1 cellular context compared by ENCODE assay signal in the genomic region with DNA sequence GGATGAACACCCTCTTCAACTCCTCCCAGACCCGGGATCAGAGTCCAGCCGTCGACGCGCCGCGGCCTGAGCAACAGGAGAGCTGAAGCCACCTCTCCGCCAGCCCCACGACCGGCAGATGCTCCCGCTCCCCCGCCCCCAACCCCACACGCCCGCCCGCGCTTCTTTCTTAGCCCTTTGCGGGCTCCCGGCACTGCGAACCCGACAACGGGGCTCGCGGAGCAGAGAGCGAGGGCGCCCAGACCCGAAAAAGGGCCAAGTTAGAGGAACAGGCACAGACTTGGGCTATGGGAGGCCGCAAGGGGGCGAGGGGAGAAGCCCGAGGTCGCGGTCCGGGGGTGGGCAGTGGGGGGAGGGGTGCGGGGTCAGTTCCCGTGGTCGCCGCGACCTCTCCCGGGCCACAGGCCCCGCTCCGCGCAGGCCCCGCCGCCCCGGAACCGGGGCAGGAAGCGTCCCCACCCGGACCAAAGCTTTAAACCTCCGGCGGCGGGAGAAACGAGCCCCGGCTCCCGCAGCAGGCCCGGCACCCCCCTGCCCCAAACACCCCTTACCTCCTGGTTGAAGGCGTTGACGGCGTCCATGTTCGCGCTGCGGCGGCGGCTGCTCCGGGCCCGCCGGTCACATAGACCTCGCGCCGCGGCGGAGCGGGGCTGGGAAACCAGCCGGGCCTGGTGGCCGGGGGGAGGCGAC.
TF ChIP-seq lines count a peak whose summit lies in the region.

No MANE protein-coding gene starts in this region.

TF ChIP-seq in H1, 55 proteins besides CTCF, POLR2A, EP300 and RAD21:
- TF ChIP-seq KDM1A (IDR thresholded peaks at IDR 0.05; ENCODE audit: borderline replicate concordance, low read length) = no peak
- TF ChIP-seq TAF7 (optimal IDR thresholded peaks at IDR 0.05; ENCODE audit: borderline replicate concordance, low read depth, low read length) = peak; percentile 16
- TF ChIP-seq ZNF274 (IDR thresholded peaks at IDR 0.05; ENCODE audit: borderline replicate concordance, extremely low read depth, low read length) = no peak
- TF ChIP-seq SIN3A (conservative IDR thresholded peaks at IDR 0.05 in 1 of 2, IDR thresholded peaks at IDR 0.05 in 1 of 2; ENCODE audit: low read depth in 1 of 2, low read length in 2 of 2) = 0 out of 4 replicates have a peak, but pooled peaks of 1 of the 2 experiments have one; percentile 17
- TF ChIP-seq CREB1 (IDR thresholded peaks at IDR 0.05) = no peak
- no peak for TF ChIP-seq RNF2 (IDR thresholded peaks at IDR 0.05; ENCODE audit: borderline replicate concordance, low read depth, low read length, missing control alignments, poor library complexity, severe bottlenecking)
- no peak for TF ChIP-seq FOSL1 (IDR thresholded peaks at IDR 0.05; ENCODE audit: insufficient read depth, low read depth, low read length)
- no peak for TF ChIP-seq SUZ12 (IDR thresholded peaks at IDR 0.05; ENCODE audit: low read length)
- no peak for TF ChIP-seq RFX5 (IDR thresholded peaks at IDR 0.05; ENCODE audit: borderline replicate concordance, low read depth, low read length)
- TF ChIP-seq PHF8 (conservative IDR thresholded peaks at IDR 0.05; ENCODE audit: low read depth, low read length) = peak; percentile 12; the same call in 1 of the 2 replicates
- TF ChIP-seq TAF1 (IDR thresholded peaks at IDR 0.05; ENCODE audit: low read depth, low read length) = no peak
